In the genomic region with DNA sequence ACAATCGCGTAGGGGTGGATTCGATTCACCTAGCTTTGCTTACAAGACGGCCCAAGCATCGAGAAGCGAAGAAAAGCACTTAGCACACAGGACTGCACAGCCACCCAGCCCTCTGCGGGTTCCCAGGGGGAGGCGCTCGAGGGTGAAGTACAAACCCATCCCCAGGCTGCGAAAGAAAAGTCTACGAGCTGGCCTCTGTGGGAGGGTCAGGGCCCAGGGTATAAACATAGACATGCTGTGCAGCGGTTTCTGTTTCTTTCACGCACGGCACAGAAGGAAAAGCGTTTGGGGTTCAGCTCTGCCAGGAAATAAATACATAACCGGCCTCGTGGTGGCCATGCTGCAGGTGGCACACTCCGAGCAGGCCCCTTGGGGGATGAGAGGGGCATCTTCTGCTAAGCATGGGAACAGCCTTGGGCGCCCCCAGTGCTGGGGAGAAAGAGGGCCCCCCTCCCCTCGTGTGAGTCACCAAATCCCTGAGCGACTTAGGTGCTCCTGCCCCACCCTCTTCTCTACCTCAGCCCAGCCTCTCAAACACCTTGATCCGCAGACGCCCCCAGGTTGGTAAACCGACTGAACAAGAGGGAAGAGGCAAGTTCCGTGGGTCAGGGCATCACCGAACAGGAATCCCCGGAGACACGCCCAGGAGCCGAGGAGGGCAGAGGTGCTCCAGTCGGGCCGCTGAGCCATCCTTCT, we compare ENCODE assay signal across 9 cellular contexts.
DNase-seq lines count a peak whose midpoint lies in the region; ATAC-seq and TF ChIP-seq lines count a peak whose summit lies in the region.
"Had no signal": no experiment of that assay in that cellular context is flagged by ENCODE, and none has a peak within 500 bp of the region (broad histone marks: within the 10 kb centered on the region; RNA-seq: fewer than 3 reads in every experiment).

No MANE protein-coding gene starts in this region.

- ATAC-seq in GM19351 (IDR thresholded peaks at IDR 0.05; ENCODE audit: unreplicated experiment) = peak; percentile 98
- peak; percentile 94 for ATAC-seq in HG03354 (IDR thresholded peaks at IDR 0.05; ENCODE audit: poor library complexity, severe bottlenecking, unreplicated experiment)
- peak; percentile 96 for ATAC-seq in activated CD8-positive, alpha-beta T cell treated with anti-CD3 and anti-CD28 coated beads for 36 hours
- peak in 3 of 4 donors; percentile 22 to 50 (median 44) for ATAC-seq in right lobe of liver

- CTCF ChIA-PET in activated CD8-positive, alpha-beta T cell treated with anti-CD3 and anti-CD28 coated beads for 36 hours (lab: Charles Lee) = interaction anchor here (0.6 to 6.2 kb wide), 47 partner anchors 12 to 447 kb away, joined by 3 to 122 read pairs (median 5); partner anchors contain the start of gene RIPOR2

- H3K4me1 Mint-ChIP-seq in activated CD8-positive, alpha-beta T cell treated with anti-CD3 and anti-CD28 coated beads for 36 hours (ENCODE audit: low read depth) = peaks cover 45% of the 10 kb centered on the region

- no peaks in the 10 kb centered on the region for H3K9me3 Mint-ChIP-seq in activated CD8-positive, alpha-beta T cell treated with anti-CD3 and anti-CD28 coated beads for 36 hours

- no peaks in the 10 kb centered on the region for H3K36me3 ChIP-seq in right lobe of liver
- H3K36me3 ChIP-seq in esophagus muscularis mucosa = no peaks in the 10 kb centered on the region
- H3K36me3 ChIP-seq: SJSA1 had no signal

- POLR2A ChIA-PET in activated CD8-positive, alpha-beta T cell treated with anti-CD3 and anti-CD28 coated beads for 36 hours (lab: Charles Lee) = interaction anchor here (0.5 to 5.0 kb wide), 20 partner anchors 9 to 252 kb away, joined by 3 to 32 read pairs (median 4); partner anchors contain the start of gene RIPOR2

- H3K4me1 ChIP-seq in right lobe of liver (no peaks in the 10 kb centered on the region), esophagus muscularis mucosa (no peaks in the 10 kb centered on the region)
- H3K4me1 ChIP-seq: SJSA1 had no signal

- H3K9me3 ChIP-seq in right lobe of liver (no peaks in the 10 kb centered on the region), esophagus muscularis mucosa (no peaks in the 10 kb centered on the region)
- H3K9me3 ChIP-seq: SJSA1 had no signal

- peak overlapping the region; percentile 65 for H3K4me3 Mint-ChIP-seq in activated CD8-positive, alpha-beta T cell treated with anti-CD3 and anti-CD28 coated beads for 36 hours

- TF ChIP-seq POLR2A in right lobe of liver (IDR thresholded peaks at IDR 0.05) (no peak), esophagus muscularis mucosa (IDR thresholded peaks at IDR 0.05; ENCODE audit: low read depth) (no peak)

- peak; percentile 42 for TF ChIP-seq CTCF in activated CD8-positive, alpha-beta T cell treated with anti-CD3 and anti-CD28 coated beads for 36 hours (IDR thresholded peaks at IDR 0.05)
- TF ChIP-seq CTCF in right lobe of liver (IDR thresholded peaks at IDR 0.05) (peak in 1 of 4 donors; percentile 7), esophagus muscularis mucosa (IDR thresholded peaks at IDR 0.05) (no peak)

- peak overlapping the region; percentile 81 for H3K27ac Mint-ChIP-seq in activated CD8-positive, alpha-beta T cell treated with anti-CD3 and anti-CD28 coated beads for 36 hours

- no peaks in the 10 kb centered on the region for H3K27me3 Mint-ChIP-seq in activated CD8-positive, alpha-beta T cell treated with anti-CD3 and anti-CD28 coated beads for 36 hours

- no peaks in the 10 kb centered on the region for H3K36me3 Mint-ChIP-seq in activated CD8-positive, alpha-beta T cell treated with anti-CD3 and anti-CD28 coated beads for 36 hours (ENCODE audit: low read depth)

- intact Hi-C loops in activated CD8-positive, alpha-beta T cell treated with anti-CD3 and anti-CD28 coated beads for 36 hours (cut with micrococcal nuclease) = loop anchor here (2.0 kb wide), 1 partner anchor 43 kb away; no protein-coding TSS in a partner anchor
- intact Hi-C loops in right lobe of liver (cut with DNase I) (no loop called here), esophagus muscularis mucosa (cut with DNase I) (no loop called here)

- no peak overlapping the region for H3K4me3 ChIP-seq in right lobe of liver
- H3K4me3 ChIP-seq in esophagus muscularis mucosa = no peak overlapping the region
- H3K4me3 ChIP-seq: SJSA1 had no signal

- H3K27ac ChIP-seq in right lobe of liver = no peak overlapping the region
- no peak overlapping the region for H3K27ac ChIP-seq in esophagus muscularis mucosa (replicated peaks in 1 of 4)
- H3K27ac ChIP-seq: SJSA1 had no signal

- TF ChIP-seq EP300 in esophagus muscularis mucosa (IDR thresholded peaks at IDR 0.05) = no peak

- H3K27me3 ChIP-seq in right lobe of liver (no peaks in the 10 kb centered on the region), esophagus muscularis mucosa (no peaks in the 10 kb centered on the region)
- H3K27me3 ChIP-seq: SJSA1 had no signal

- peak; percentile 90 for DNase-seq in activated CD8-positive, alpha-beta T cell treated with anti-CD3 and anti-CD28 coated beads for 36 hours
- DNase-seq in right lobe of liver = no peak
- no peak for DNase-seq in esophagus muscularis mucosa (ENCODE audit: extremely low spot score)
- no peak for DNase-seq in anterior cingulate cortex (lab: John Stamatoyannopoulos, UW)
- DNase-seq in NCI-H2029 treated with DMSO at 0.1 percent for 48 hours (lab: John Stamatoyannopoulos, UW) = no peak
- DNase-seq in dedifferentiated amniotic fluid mesenchymal stem cell (ENCODE audit: extremely low spot score) = no peak

- WGBS in right lobe of liver (ENCODE audit: insufficient coverage, low coverage, low lambda C conversion rate, missing lambda C conversion rate) = 64% methylated on average over 17 of the region's 31 CpGs
- WGBS in esophagus muscularis mucosa = 82% methylated on average over 27 of the region's 31 CpGs

Comparison
In these comparisons a context has a peak if more than half of its experiments do, and no peak if none do; other contexts are left out.
1. ATAC-seq: peak in every context shown above with its lines; median percentile 98 in GM19351; 96 in activated CD8-positive, alpha-beta T cell treated with anti-CD3 and anti-CD28 coated beads for 36 hours; 94 in HG03354; 44 in right lobe of liver.